In genomic region chr17:61547113-61547512, GRCh38 we compare ENCODE assay signal across 39 cellular contexts. TPM values are rescaled to one million over a fixed set of nuclear protein-coding genes. Genes with fewer than 3 reads are reported as not detected.
"Had no signal": no experiment of that assay in that cellular context is flagged by ENCODE, and none has a peak within 500 bp of the region (broad histone marks: within the 10 kb centered on the region; RNA-seq: fewer than 3 reads in every experiment).

No MANE protein-coding gene starts in this region.

- H3K9me3 Mint-ChIP-seq: activated CD4-positive, alpha-beta memory T cell treated with anti-CD3 and anti-CD28 coated beads, Interleukin-2, amount 10 ng/mL, durations not matched to agents 7 days and 5 days; activated CD4-positive, alpha-beta T cell treated with anti-CD3 and anti-CD28 coated beads, Interleukin-2, amount 10 ng/mL, durations not matched to agents 7 days and 5 days; activated naive CD4-positive, alpha-beta T cell treated with anti-CD3 and anti-CD28 coated beads, Interleukin-2, amount 10 ng/mL, durations not matched to agents 7 days and 5 days; activated naive CD4-positive, alpha-beta T cell treated with anti-CD3 and anti-CD28 coated beads, Interleukin-2, amount 50 U/mL, for 24 hours; activated naive CD8-positive, alpha-beta T cell treated with anti-CD3 and anti-CD28 coated beads, Interleukin-2, amount 10 ng/mL, durations not matched to agents 7 days and 5 days; activated naive CD8-positive, alpha-beta T cell treated with anti-CD3 and anti-CD28 coated beads, Interleukin-2, amount 50 U/mL, for 24 hours; activated T-cell treated with anti-CD3 and anti-CD28 coated beads, Interleukin-2, amount 50 U/mL, for 24 hours; activated T-helper 2 cell treated with anti-CD3 and anti-CD28 coated beads, Interferon-gamma antibody, Interleukin-2, Interleukin-4, amounts not matched to agents 10 μg/mL and 5 μg/mL and 100 μg/mL, durations not matched to agents 14 hours and 24 hours and 36 hours; central memory CD8-positive, alpha-beta T cell; T-helper 1 cell treated with Interleukin-12 subunit alpha and Interleukin-12 subunit beta and Interleukin-4 antibody, amounts not matched to agents 30 μg/mL and 1 μg/mL, for 36 hours; T-helper 2 cell treated with Interferon-gamma antibody and Interleukin-4, amounts not matched to agents 5 μg/mL and 100 μg/mL, for 36 hours had no signal

- H3K27ac Mint-ChIP-seq: activated CD4-positive, alpha-beta memory T cell treated with anti-CD3 and anti-CD28 coated beads, Interleukin-2, amount 10 ng/mL, durations not matched to agents 7 days and 5 days; activated CD4-positive, alpha-beta T cell treated with anti-CD3 and anti-CD28 coated beads for 36 hours; activated CD4-positive, alpha-beta T cell treated with anti-CD3 and anti-CD28 coated beads, Interleukin-2, amount 10 ng/mL, durations not matched to agents 7 days and 5 days; activated CD8-positive, alpha-beta memory T cell treated with anti-CD3 and anti-CD28 coated beads, Interleukin-2, amount 10 ng/mL, durations not matched to agents 7 days and 5 days; activated CD8-positive, alpha-beta T cell treated with anti-CD3 and anti-CD28 coated beads, Interleukin-2, amount 10 ng/mL, durations not matched to agents 7 days and 5 days; activated naive CD4-positive, alpha-beta T cell treated with anti-CD3 and anti-CD28 coated beads, Interleukin-2, amount 10 ng/mL, durations not matched to agents 7 days and 5 days; activated naive CD4-positive, alpha-beta T cell treated with anti-CD3 and anti-CD28 coated beads, Interleukin-2, amount 50 U/mL, for 24 hours; activated naive CD8-positive, alpha-beta T cell; activated naive CD8-positive, alpha-beta T cell treated with anti-CD3 and anti-CD28 coated beads, Interleukin-2, amount 10 ng/mL, durations not matched to agents 7 days and 5 days; activated naive CD8-positive, alpha-beta T cell treated with anti-CD3 and anti-CD28 coated beads, Interleukin-2, amount 50 U/mL, for 24 hours; activated T-cell treated with anti-CD3 and anti-CD28 coated beads, Interleukin-2, amount 50 U/mL, for 24 hours; activated T-helper 2 cell treated with anti-CD3 and anti-CD28 coated beads, Interferon-gamma antibody, Interleukin-2, Interleukin-4, amounts not matched to agents 10 μg/mL and 5 μg/mL and 100 μg/mL, durations not matched to agents 14 hours and 24 hours and 36 hours; brain; T-helper 1 cell treated with Interleukin-12 subunit alpha and Interleukin-12 subunit beta and Interleukin-4 antibody, amounts not matched to agents 30 μg/mL and 1 μg/mL, for 36 hours; T-helper 2 cell treated with Interferon-gamma antibody and Interleukin-4, amounts not matched to agents 5 μg/mL and 100 μg/mL, for 36 hours; WTC11 had no signal

- H3K27ac ChIP-seq: ascending aorta, cardiac muscle cell, WERI-Rb-1 had no signal

- FAIRE-seq: bronchial epithelial cell had no signal

- H3K36me3 ChIP-seq: ascending aorta, cardiac muscle cell, WERI-Rb-1 had no signal

- H3K4me3 Mint-ChIP-seq: activated CD4-positive, alpha-beta memory T cell treated with anti-CD3 and anti-CD28 coated beads, Interleukin-2, amount 10 ng/mL, durations not matched to agents 7 days and 5 days; activated CD4-positive, alpha-beta T cell treated with anti-CD3 and anti-CD28 coated beads for 36 hours; activated CD4-positive, alpha-beta T cell treated with anti-CD3 and anti-CD28 coated beads, Interleukin-2, amount 10 ng/mL, durations not matched to agents 7 days and 5 days; activated CD8-positive, alpha-beta memory T cell treated with anti-CD3 and anti-CD28 coated beads, Interleukin-2, amount 10 ng/mL, durations not matched to agents 7 days and 5 days; activated CD8-positive, alpha-beta T cell treated with anti-CD3 and anti-CD28 coated beads, Interleukin-2, amount 10 ng/mL, durations not matched to agents 7 days and 5 days; activated naive CD4-positive, alpha-beta T cell treated with anti-CD3 and anti-CD28 coated beads, Interleukin-2, amount 10 ng/mL, durations not matched to agents 7 days and 5 days; activated naive CD4-positive, alpha-beta T cell treated with anti-CD3 and anti-CD28 coated beads, Interleukin-2, amount 50 U/mL, for 24 hours; activated naive CD8-positive, alpha-beta T cell; activated naive CD8-positive, alpha-beta T cell treated with anti-CD3 and anti-CD28 coated beads, Interleukin-2, amount 10 ng/mL, durations not matched to agents 7 days and 5 days; activated naive CD8-positive, alpha-beta T cell treated with anti-CD3 and anti-CD28 coated beads, Interleukin-2, amount 50 U/mL, for 24 hours; activated T-cell treated with anti-CD3 and anti-CD28 coated beads, Interleukin-2, amount 50 U/mL, for 24 hours; brain; central memory CD8-positive, alpha-beta T cell; T-helper 1 cell treated with Interleukin-12 subunit alpha and Interleukin-12 subunit beta and Interleukin-4 antibody, amounts not matched to agents 30 μg/mL and 1 μg/mL, for 36 hours; T-helper 2 cell treated with Interferon-gamma antibody and Interleukin-4, amounts not matched to agents 5 μg/mL and 100 μg/mL, for 36 hours; WTC11 had no signal

- ATAC-seq: activated CD4-positive, alpha-beta T cell treated with anti-CD3 and anti-CD28 coated beads for 36 hours; activated CD4-positive, CD25-positive, alpha-beta regulatory T cell treated with anti-CD3 and anti-CD28 coated beads, Interleukin-2, amount 50 U/mL, for 24 hours; activated CD8-positive, alpha-beta memory T cell treated with anti-CD3 and anti-CD28 coated beads, Interleukin-2, amount 10 ng/mL, durations not matched to agents 7 days and 5 days; activated CD8-positive, alpha-beta T cell treated with anti-CD3 and anti-CD28 coated beads, Interleukin-2, amount 10 ng/mL, durations not matched to agents 7 days and 5 days; activated naive CD8-positive, alpha-beta T cell treated with anti-CD3 and anti-CD28 coated beads, Interleukin-2, amount 50 U/mL, for 24 hours; WTC11 had no signal

- H3K36me3 Mint-ChIP-seq: activated CD8-positive, alpha-beta memory T cell treated with anti-CD3 and anti-CD28 coated beads, Interleukin-2, amount 10 ng/mL, durations not matched to agents 7 days and 5 days; activated naive CD4-positive, alpha-beta T cell treated with anti-CD3 and anti-CD28 coated beads, Interleukin-2, amount 10 ng/mL, durations not matched to agents 7 days and 5 days; activated naive CD4-positive, alpha-beta T cell treated with anti-CD3 and anti-CD28 coated beads, Interleukin-2, amount 50 U/mL, for 24 hours; activated naive CD8-positive, alpha-beta T cell; activated naive CD8-positive, alpha-beta T cell treated with anti-CD3 and anti-CD28 coated beads, Interleukin-2, amount 10 ng/mL, durations not matched to agents 7 days and 5 days; brain; WTC11 had no signal

- H3K4me3 ChIP-seq: ascending aorta, cardiac muscle cell had no signal

- H3K4me1 Mint-ChIP-seq: activated CD4-positive, alpha-beta memory T cell treated with anti-CD3 and anti-CD28 coated beads, Interleukin-2, amount 10 ng/mL, durations not matched to agents 7 days and 5 days; activated CD4-positive, alpha-beta T cell treated with anti-CD3 and anti-CD28 coated beads for 36 hours; activated CD4-positive, alpha-beta T cell treated with anti-CD3 and anti-CD28 coated beads, Interleukin-2, amount 10 ng/mL, durations not matched to agents 7 days and 5 days; activated CD8-positive, alpha-beta memory T cell treated with anti-CD3 and anti-CD28 coated beads, Interleukin-2, amount 10 ng/mL, durations not matched to agents 7 days and 5 days; activated naive CD4-positive, alpha-beta T cell treated with anti-CD3 and anti-CD28 coated beads, Interleukin-2, amount 10 ng/mL, durations not matched to agents 7 days and 5 days; activated naive CD4-positive, alpha-beta T cell treated with anti-CD3 and anti-CD28 coated beads, Interleukin-2, amount 50 U/mL, for 24 hours; activated naive CD8-positive, alpha-beta T cell treated with anti-CD3 and anti-CD28 coated beads, Interleukin-2, amount 10 ng/mL, durations not matched to agents 7 days and 5 days; activated naive CD8-positive, alpha-beta T cell treated with anti-CD3 and anti-CD28 coated beads, Interleukin-2, amount 50 U/mL, for 24 hours; brain; central memory CD8-positive, alpha-beta T cell; WTC11 had no signal

- H3K9me3 ChIP-seq: ascending aorta had no signal

- H3K4me1 ChIP-seq: ascending aorta had no signal

- DNase-seq: activated CD4-positive, alpha-beta memory T cell treated with anti-CD3 and anti-CD28 coated beads, Interleukin-2, amount 10 ng/mL, durations not matched to agents 7 days and 5 days; activated CD4-positive, alpha-beta T cell treated with anti-CD3 and anti-CD28 coated beads for 1 hour; activated CD4-positive, alpha-beta T cell treated with anti-CD3 and anti-CD28 coated beads for 36 hours; activated CD4-positive, alpha-beta T cell treated with anti-CD3 and anti-CD28 coated beads for 48 hours; activated CD4-positive, alpha-beta T cell treated with anti-CD3 and anti-CD28 coated beads, Interleukin-2, amount 10 ng/mL, durations not matched to agents 7 days and 5 days; activated CD4-positive, alpha-beta T cell treated with anti-CD3 and anti-CD28 coated beads, Interleukin-2, amount 50 U/mL, for 48 hours; activated CD4-positive, CD25-positive, alpha-beta regulatory T cell; activated CD8-positive, alpha-beta memory T cell treated with anti-CD3 and anti-CD28 coated beads for 24 hours; activated CD8-positive, alpha-beta memory T cell treated with anti-CD3 and anti-CD28 coated beads, Interleukin-2, amount 10 ng/mL, durations not matched to agents 7 days and 5 days; activated CD8-positive, alpha-beta memory T cell treated with anti-CD3 and anti-CD28 coated beads, Interleukin-2, amount 50 U/mL, for 48 hours; activated CD8-positive, alpha-beta T cell treated with anti-CD3 and anti-CD28 coated beads, Interleukin-2, amount 10 ng/mL, durations not matched to agents 7 days and 5 days; activated effector memory CD4-positive, alpha-beta T cell treated with Interleukin-2 at 50 U/mL for 16 hours; activated gamma-delta T cell; activated naive CD4-positive, alpha-beta T cell treated with anti-CD3 and anti-CD28 coated beads, Interleukin-2, amount 10 ng/mL, durations not matched to agents 7 days and 5 days; activated naive CD4-positive, alpha-beta T cell treated with Interleukin-2 at 50 U/mL for 16 hours; activated naive CD8-positive, alpha-beta T cell treated with anti-CD3 and anti-CD28 coated beads, Interleukin-2, amount 10 ng/mL, durations not matched to agents 7 days and 5 days; activated naive CD8-positive, alpha-beta T cell treated with anti-CD3 and anti-CD28 coated beads, Interleukin-2, amount 50 U/mL, for 24 hours; activated T-cell treated with anti-CD3 and anti-CD28 coated beads, Interleukin-2, amount 50 U/mL, for 24 hours; activated T-cell treated with anti-CD3 and anti-CD28 coated beads, Interleukin-2, amount 50 U/mL, for 48 hours; amygdala; anterior cingulate cortex; caudate nucleus; cerebellar nuclear complex; T-helper 1 cell; T-helper 2 cell; T-helper 9 cell; WERI-Rb-1 had no signal

- H3K27me3 ChIP-seq: ascending aorta, cardiac muscle cell had no signal

RNA-seq across cellular contexts. Expression of gene NACA2, which starts 43.9 kb away (rescaled TPM):
- total RNA-seq: activated CD4-positive, alpha-beta memory T cell treated with anti-CD3 and anti-CD28 coated beads, Interleukin-2, amount 10 ng/mL, durations not matched to agents 7 days and 5 days; activated CD4-positive, alpha-beta T cell treated with anti-CD3 and anti-CD28 coated beads for 36 hours; activated CD8-positive, alpha-beta memory T cell treated with anti-CD3 and anti-CD28 coated beads, Interleukin-2, amount 10 ng/mL, durations not matched to agents 7 days and 5 days; activated CD8-positive, alpha-beta T cell treated with anti-CD3 and anti-CD28 coated beads, Interleukin-2, amount 10 ng/mL, durations not matched to agents 7 days and 5 days; activated naive CD8-positive, alpha-beta T cell treated with anti-CD3 and anti-CD28 coated beads, Interleukin-2, amount 10 ng/mL, durations not matched to agents 7 days and 5 days; activated T-helper 2 cell treated with anti-CD3 and anti-CD28 coated beads, Interferon-gamma antibody, Interleukin-2, Interleukin-4, amounts not matched to agents 10 μg/mL and 5 μg/mL and 100 μg/mL, durations not matched to agents 14 hours and 24 hours and 36 hours; ascending aorta; bronchial epithelial cell; cardiac muscle cell; WTC11 had no signal
- polyA plus RNA-seq: cardiac muscle cell had no signal
